Comparison of ENCODE assay signal across 8 cellular contexts in genomic region chr1:221203224-221204054, GRCh38.
DNase-seq lines count a peak whose midpoint lies in the region; ATAC-seq and TF ChIP-seq lines count a peak whose summit lies in the region.

No MANE protein-coding gene starts in this region.

- H3K9me2 ChIP-seq in OCI-LY7 (ENCODE audit: insufficient read depth, low read length) = no peaks in the 10 kb centered on the region

- no peaks in the 10 kb centered on the region; the same call in 1 of the 2 replicates for H4K20me1 ChIP-seq in OCI-LY7 (ENCODE audit: insufficient read depth, low read length)

- POLR2A ChIA-PET in OCI-LY7 (lab: Charles Lee) = no interaction called here

- BruUV-seq in OCI-LY7 (replicated peaks; lab: Mats Ljungman, UMichigan) = no TSS peak

- H2AFZ ChIP-seq in OCI-LY7 (ENCODE audit: low read length) (no peak overlapping the region), neuronal stem cell (ENCODE audit: low read length) (no peak overlapping the region)

- H3K27me3 ChIP-seq in neuronal stem cell (ENCODE audit: control insufficient read depth in 3 of 3, insufficient read depth in 3 of 3, low read depth in 1 of 3, low read length in 3 of 3) = no peaks in the 10 kb centered on the region

- no peaks in the 10 kb centered on the region for H3K36me3 ChIP-seq in OCI-LY7 (ENCODE audit: insufficient read depth, low read length)
- no peaks in the 10 kb centered on the region for H3K36me3 ChIP-seq in neuronal stem cell (replicated peaks in 1 of 2; ENCODE audit: control insufficient read depth in 2 of 2, insufficient read depth in 2 of 2, low read length in 2 of 2)

- H3K4ac ChIP-seq in neuronal stem cell (ENCODE audit: low read length) = no peak overlapping the region

- H3K9ac ChIP-seq in neuronal stem cell (ENCODE audit: low read depth, low read length, poor library complexity) = no peak overlapping the region

- H3K79me1 ChIP-seq in neuronal stem cell (ENCODE audit: low read depth, low read length) = no peaks in the 10 kb centered on the region

- no peak overlapping the region for H3K4me3 Mint-ChIP-seq in activated T-cell treated with anti-CD3 and anti-CD28 coated beads, Interleukin-2, amount 50 U/mL, for 4 hours

- intact Hi-C loops in OCI-LY7 (cut with micrococcal nuclease; ENCODE audit: unreplicated experiment) = loop anchor here (1.0 to 2.0 kb wide), 2 partner anchors 329 to 393 kb away; no protein-coding TSS in a partner anchor

- DNase-seq in AG20443 (ENCODE audit: low spot score) (peak; percentile 80), OCI-LY7 (ENCODE audit: low spot score) (peak; percentile 61), fibroblast of villous mesenchyme (ENCODE audit: low read depth) (peak; percentile 80), neuronal stem cell (ENCODE audit: low spot score) (peak; percentile 69), stromal cell of bone marrow (ENCODE audit: low read depth) (peak; percentile 59)
- DNase-seq in activated T-cell treated with anti-CD3 and anti-CD28 coated beads, Interleukin-2, amount 50 U/mL, for 4 hours = peak; percentile 36

- H3K4me2 ChIP-seq in OCI-LY7 (ENCODE audit: low read length) (no peak overlapping the region), neuronal stem cell (ENCODE audit: insufficient read depth, low read length, poor library complexity, severe bottlenecking) (no peak overlapping the region)

- WGBS in neuronal stem cell (ENCODE audit: extremely low coverage in 2 of 2, insufficient read length in 2 of 2, insufficient replicate concordance in 1 of 2), 2 donors = no CpG with 5 or more reads among the region's 3 CpGs

- H3K27ac ChIP-seq in OCI-LY7 (ENCODE audit: low read depth, low read length, poor library complexity, severe bottlenecking) (no peak overlapping the region), neuronal stem cell (replicated peaks; ENCODE audit: low read length) (no peak overlapping the region)

- H3K18ac ChIP-seq in neuronal stem cell (ENCODE audit: low read length) = no peak overlapping the region

- H2BK12ac ChIP-seq in neuronal stem cell (ENCODE audit: low read length) = no peak overlapping the region

- H3K79me2 ChIP-seq in OCI-LY7 (ENCODE audit: insufficient read depth, low read depth, low read length) = no peaks in the 10 kb centered on the region

- H2BK15ac ChIP-seq in neuronal stem cell (ENCODE audit: low read length) = no peak overlapping the region

- peaks cover 4% of the 10 kb centered on the region for H3K27me3 Mint-ChIP-seq in activated T-cell treated with anti-CD3 and anti-CD28 coated beads, Interleukin-2, amount 50 U/mL, for 4 hours (ENCODE audit: low read depth)

- H3K4me1 Mint-ChIP-seq in activated T-cell treated with anti-CD3 and anti-CD28 coated beads, Interleukin-2, amount 50 U/mL, for 4 hours (ENCODE audit: low read depth) = no peaks in the 10 kb centered on the region

- H3K4me1 ChIP-seq in OCI-LY7 (ENCODE audit: insufficient read depth, low read length, poor library complexity, severe bottlenecking) = no peaks in the 10 kb centered on the region
- no peaks in the 10 kb centered on the region for H3K4me1 ChIP-seq in neuronal stem cell (ENCODE audit: control insufficient read depth in 2 of 2, insufficient read depth in 1 of 2, low read depth in 1 of 2, low read length in 2 of 2)

- TF ChIP-seq CTCF in OCI-LY7 (conservative IDR thresholded peaks at IDR 0.05; ENCODE audit: low read length) = peak; percentile 84
- peak; percentile 91 for TF ChIP-seq CTCF in fibroblast of villous mesenchyme (IDR thresholded peaks at IDR 0.05; ENCODE audit: insufficient read depth, low read depth, low read length)

- no peak overlapping the region for H2AK5ac ChIP-seq in neuronal stem cell (ENCODE audit: low read depth, low read length)

- H3K36me3 Mint-ChIP-seq in activated T-cell treated with anti-CD3 and anti-CD28 coated beads, Interleukin-2, amount 50 U/mL, for 4 hours (ENCODE audit: insufficient read depth) = no peaks in the 10 kb centered on the region

- H4K8ac ChIP-seq in neuronal stem cell (ENCODE audit: low read depth, low read length) = no peak overlapping the region

- ATAC-seq in GM18873 (IDR thresholded peaks at IDR 0.05; ENCODE audit: low FRiP score, unreplicated experiment) (peak; percentile 50), HG03469 (IDR thresholded peaks at IDR 0.05; ENCODE audit: unreplicated experiment) (peak; percentile 41)
- ATAC-seq in activated T-cell treated with anti-CD3 and anti-CD28 coated beads, Interleukin-2, amount 50 U/mL, for 4 hours = no peak

- no peak overlapping the region for H4K91ac ChIP-seq in neuronal stem cell (ENCODE audit: low read depth, low read length, poor library complexity)

- H3K9me3 ChIP-seq in OCI-LY7 (ENCODE audit: low read length) (no peaks in the 10 kb centered on the region), neuronal stem cell (replicated peaks in 1 of 2; ENCODE audit: control insufficient read depth in 2 of 2, insufficient read depth in 1 of 2, low read depth in 1 of 2, low read length in 2 of 2) (no peaks in the 10 kb centered on the region)

- no peak overlapping the region for H2BK120ac ChIP-seq in neuronal stem cell (ENCODE audit: low read depth, low read length)

- no peaks in the 10 kb centered on the region for H3K9me3 Mint-ChIP-seq in activated T-cell treated with anti-CD3 and anti-CD28 coated beads, Interleukin-2, amount 50 U/mL, for 4 hours

- no peak overlapping the region for H2BK5ac ChIP-seq in neuronal stem cell (ENCODE audit: low read length)

- CTCF ChIA-PET in OCI-LY7 (lab: Charles Lee; ENCODE audit: unreplicated experiment) = no interaction called here

- no peak overlapping the region for H3K4me3 ChIP-seq in OCI-LY7 (ENCODE audit: low read depth, low read length, poor library complexity, severe bottlenecking)
- H3K4me3 ChIP-seq in fibroblast of villous mesenchyme (ENCODE audit: low read depth, low read length) = no peak overlapping the region
- no peak overlapping the region for H3K4me3 ChIP-seq in neuronal stem cell (ENCODE audit: low read length in 2 of 2)

- no peak overlapping the region for H3K14ac ChIP-seq in neuronal stem cell (ENCODE audit: low read length)

- H3K23ac ChIP-seq in neuronal stem cell (ENCODE audit: low read depth, low read length, poor library complexity) = no peak overlapping the region

Comparison
In these comparisons a context has a peak if more than half of its experiments do, and no peak if none do; other contexts are left out.
1. ATAC-seq: peak in GM18873 (single experiment) and HG03469 (single experiment); none in activated T-cell treated with anti-CD3 and anti-CD28 coated beads, Interleukin-2, amount 50 U/mL, for 4 hours (0 of 2).
2. Peak in every context shown above with its lines, with median percentiles within 50 percentile points of each other: DNase-seq.